ENCODE assay signal across 18 cellular contexts in genomic region chr1:193498088-193498605, GRCh38.
"Had no signal": no experiment of that assay in that cellular context is flagged by ENCODE, and none has a peak within 500 bp of the region (broad histone marks: within the 10 kb centered on the region; RNA-seq: fewer than 3 reads in every experiment).

No MANE protein-coding gene starts in this region.

- DNase-seq: activated CD4-positive, alpha-beta T cell treated with anti-CD3 and anti-CD28 coated beads for 36 hours; activated CD4-positive, alpha-beta T cell treated with anti-CD3 and anti-CD28 coated beads, Interleukin-2, amount 50 U/mL, for 48 hours; activated CD8-positive, alpha-beta memory T cell treated with anti-CD3 and anti-CD28 coated beads, Interleukin-2, amount 10 ng/mL, durations not matched to agents 7 days and 5 days; activated naive CD4-positive, alpha-beta T cell; activated naive CD8-positive, alpha-beta T cell treated with anti-CD3 and anti-CD28 coated beads for 36 hours; body of pancreas; caudate nucleus; colonic mucosa; natural killer cell; pancreas; right lobe of liver; small intestine; stimulated activated CD4-positive, alpha-beta T cell treated with anti-CD3 and anti-CD28 coated beads, Interleukin-4, amount 100 ng/mL, for 1 hour; stomach had no signal

- ATAC-seq: activated CD4-positive, alpha-beta T cell treated with anti-CD3 and anti-CD28 coated beads for 36 hours; activated CD8-positive, alpha-beta memory T cell treated with anti-CD3 and anti-CD28 coated beads, Interleukin-2, amount 10 ng/mL, durations not matched to agents 7 days and 5 days; body of pancreas; esophagus mucosa; natural killer cell; pancreas; right lobe of liver; WTC11 had no signal

- H3K9me3 ChIP-seq: body of pancreas, colonic mucosa, neutrophil, pancreas, right lobe of liver, stomach had no signal

- H3K4me1 ChIP-seq: body of pancreas, colonic mucosa, pancreas, stomach had no signal

- H3K4me3 ChIP-seq: body of pancreas, colonic mucosa, pancreas, right lobe of liver, stomach had no signal

- H3K27me3 ChIP-seq: body of pancreas, colonic mucosa, neutrophil, pancreas, right lobe of liver, stomach had no signal

- FAIRE-seq: endometrium, pancreas, small intestine had no signal

- H3K27ac ChIP-seq: body of pancreas, colonic mucosa, neutrophil, pancreas, right lobe of liver, stomach had no signal

- H3K36me3 ChIP-seq: colonic mucosa, neutrophil, pancreas, right lobe of liver, stomach had no signal
